Comparison of ENCODE assay signal across 19 cellular contexts in the genomic region with DNA sequence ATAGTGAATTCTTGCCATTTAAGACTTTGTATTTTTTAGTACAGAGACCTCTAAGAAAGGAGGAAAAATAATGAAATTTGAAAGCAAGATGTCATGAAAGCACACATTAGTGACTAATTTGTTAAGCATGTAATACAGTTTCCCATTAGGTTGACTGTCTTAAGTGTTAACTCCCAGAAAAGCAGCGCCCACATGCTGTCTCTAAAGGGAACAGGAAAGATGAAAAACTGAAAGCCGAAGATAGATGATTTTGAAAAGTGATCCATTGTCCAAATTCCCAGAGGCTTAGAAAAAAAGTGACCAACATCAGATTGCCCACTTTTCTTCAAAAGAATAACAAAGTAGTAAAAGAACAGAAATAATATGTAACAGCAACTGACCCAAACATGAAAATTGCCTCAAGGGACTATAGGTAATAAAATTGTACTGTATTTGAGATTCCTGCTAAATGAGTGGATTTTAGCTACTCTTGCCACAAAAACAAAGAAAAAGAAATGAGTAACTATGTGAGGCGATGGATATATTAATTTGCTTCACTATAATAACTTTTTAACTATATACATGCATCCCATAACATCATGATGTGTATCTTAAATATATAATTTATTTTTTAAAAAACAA.
A peak's percentile ranks its signal among the peaks of the same experiment; 100 is the strongest.
DNase-seq lines count a peak whose midpoint lies in the region; ATAC-seq, FAIRE-seq and TF ChIP-seq lines count a peak whose summit lies in the region.
"Had no signal": no experiment of that assay in that cellular context is flagged by ENCODE, and none has a peak within 500 bp of the region (broad histone marks: within the 10 kb centered on the region; RNA-seq: fewer than 3 reads in every experiment).

No MANE protein-coding gene starts in this region.

- H3K27me3 ChIP-seq in SK-N-SH (ENCODE audit: insufficient read depth) (no peaks in the 10 kb centered on the region), trophoblast cell (ENCODE audit: insufficient read depth, low read length) (no peaks in the 10 kb centered on the region), HepG2 (ENCODE audit: control insufficient read depth in 1 of 2, insufficient read depth in 2 of 2, low read length in 2 of 2) (no peaks in the 10 kb centered on the region)
- H3K27me3 ChIP-seq: esophagus squamous epithelium, sigmoid colon had no signal

- H2BK5ac ChIP-seq in trophoblast cell (ENCODE audit: low read depth, low read length, poor library complexity): no peak overlapping the region

- H3K79me1 ChIP-seq in trophoblast cell (ENCODE audit: low read length): peaks cover 4% of the 10 kb centered on the region

- H4K12ac ChIP-seq in trophoblast cell (ENCODE audit: low read depth, low read length): no peak overlapping the region

- no peak overlapping the region for H3K14ac ChIP-seq in trophoblast cell (ENCODE audit: low read length)

- no TSS peak for BruUV-seq in HepG2 (replicated peaks; lab: Mats Ljungman, UMichigan)

- TF ChIP-seq CTCF in SK-N-SH (IDR thresholded peaks at IDR 0.05) (no peak), foreskin fibroblast (IDR thresholded peaks at IDR 0.05; ENCODE audit: low read depth, low read length) (no peak), HepG2 (CRISPR knock-in tag; IDR thresholded peaks at IDR 0.05) (no peak)

- in situ Hi-C loops in HepG2 (cut with HindIII; ENCODE audit: extremely low pct_ligation_motif_present, low pct_unique_long_range_greater_than_20kb): no loop called here

- no peaks in the 10 kb centered on the region for H3K4me1 ChIP-seq in SK-N-SH (ENCODE audit: control insufficient read depth in 1 of 2, insufficient read depth in 2 of 2, low read depth in 1 of 2, low read length in 1 of 2)
- peaks cover 0 to 1% of the 10 kb centered on the region in 2 experiments for H3K4me1 ChIP-seq in trophoblast cell (ENCODE audit: control insufficient read depth in 1 of 2, insufficient read depth in 2 of 2, low read length in 2 of 2)
- no peaks in the 10 kb centered on the region for H3K4me1 ChIP-seq in HepG2 (ENCODE audit: insufficient read depth, low read length)
- H3K4me1 ChIP-seq: esophagus squamous epithelium, sigmoid colon had no signal

- ATAC-seq in HepG2 (no peak), left cardiac atrium (no peak)
- ATAC-seq: mucosa of descending colon, Panc1 had no signal

- TF ChIP-seq EP300 in SK-N-SH (IDR thresholded peaks at IDR 0.05; ENCODE audit: borderline replicate concordance in 1 of 2, low read depth in 1 of 2, low read length in 1 of 2) (no peak), HepG2 (IDR thresholded peaks at IDR 0.05; ENCODE audit: low read depth in 2 of 2, low read length in 2 of 2) (no peak), HepG2 (CRISPR knock-in tag; IDR thresholded peaks at IDR 0.05; ENCODE audit: borderline replicate concordance) (no peak)

- H3K9ac ChIP-seq in SK-N-SH (no peak overlapping the region), trophoblast cell (ENCODE audit: low read length) (no peak overlapping the region), HepG2 (ENCODE audit: insufficient read depth, low read depth, low read length) (no peak overlapping the region)

- H3K18ac ChIP-seq in trophoblast cell (ENCODE audit: low read length): no peak overlapping the region

- H3K36me3 ChIP-seq in SK-N-SH (replicated peaks in 1 of 2; ENCODE audit: control insufficient read depth in 1 of 2, insufficient read depth in 2 of 2, low read length in 1 of 2) (no peaks in the 10 kb centered on the region), trophoblast cell (ENCODE audit: control insufficient read depth in 1 of 2, insufficient read depth in 2 of 2, low read length in 2 of 2) (no peaks in the 10 kb centered on the region), HepG2 (replicated peaks in 1 of 2; ENCODE audit: control insufficient read depth in 1 of 2, insufficient read depth in 2 of 2, low read length in 2 of 2) (no peaks in the 10 kb centered on the region)
- H3K36me3 ChIP-seq: esophagus squamous epithelium, sigmoid colon had no signal

- H3K27ac ChIP-seq in SK-N-SH (ENCODE audit: low read depth in 2 of 2, low read length in 1 of 2) (no peak overlapping the region), trophoblast cell (ENCODE audit: low read depth, low read length) (peak overlapping the region; percentile 19), HepG2 (ENCODE audit: extremely low read length, insufficient read depth, low read length) (no peak overlapping the region)
- H3K27ac ChIP-seq: esophagus squamous epithelium, sigmoid colon had no signal

- CTCF ChIA-PET in SK-N-SH (lab: Yijun Ruan, JAX) (interaction anchor here (0.7 to 1.0 kb wide), 2 partner anchors 15 to 131 kb away, joined by 3 read pairs; no protein-coding TSS in a partner anchor), HepG2 (lab: Yijun Ruan, JAX; ENCODE audit: low intra/inter-chr PET ratio, low total read pairs) (no interaction called here)

- no peak for TF ChIP-seq RAD21 in SK-N-SH (IDR thresholded peaks at IDR 0.05; ENCODE audit: low read length)
- TF ChIP-seq RAD21 in HepG2 (CRISPR knock-in tag; IDR thresholded peaks at IDR 0.05): no peak

- POLR2A ChIA-PET in SK-N-SH (lab: Yijun Ruan, JAX): no interaction called here
- POLR2A ChIA-PET in HepG2 (lab: Yijun Ruan, JAX): no interaction called here

- H3K79me2 ChIP-seq in SK-N-SH (ENCODE audit: insufficient read depth) (no peaks in the 10 kb centered on the region), trophoblast cell (ENCODE audit: control insufficient read depth, insufficient read depth, low read length, poor library complexity) (no peaks in the 10 kb centered on the region), HepG2 (ENCODE audit: insufficient read depth, low read length) (no peaks in the 10 kb centered on the region)

- H4K20me1 ChIP-seq in SK-N-SH (ENCODE audit: insufficient read depth): no peaks in the 10 kb centered on the region
- no peaks in the 10 kb centered on the region for H4K20me1 ChIP-seq in HepG2 (ENCODE audit: insufficient read depth, low read length)

- FAIRE-seq in HepG2 (lab: Jason Lieb, UNC): no peak
- FAIRE-seq: G401.6, GM12891 had no signal

- H3K4me2 ChIP-seq in SK-N-SH: no peak overlapping the region
- no peak overlapping the region for H3K4me2 ChIP-seq in trophoblast cell (ENCODE audit: low read length)
- no peak overlapping the region for H3K4me2 ChIP-seq in HepG2 (ENCODE audit: low read depth, low read length)

- no peak overlapping the region for H2AK5ac ChIP-seq in trophoblast cell (ENCODE audit: low read length)

- no peak overlapping the region for H4K8ac ChIP-seq in trophoblast cell (ENCODE audit: low read depth, low read length)

- H2AFZ ChIP-seq in SK-N-SH (ENCODE audit: low read depth) (0 out of 2 replicates have a peak overlapping the region, but pooled peaks have one; percentile 44), trophoblast cell (ENCODE audit: insufficient read depth, low read length, poor library complexity) (no peak overlapping the region), HepG2 (ENCODE audit: low read length) (no peak overlapping the region)

- H3K23ac ChIP-seq in trophoblast cell (ENCODE audit: low read length): no peak overlapping the region

- 63% methylated on average over 3 of the region's 3 CpGs for WGBS in SK-N-SH (ENCODE audit: low lambda C conversion rate)
- no CpG with 5 or more reads among the region's 3 CpGs for WGBS in trophoblast cell (ENCODE audit: extremely low coverage, insufficient coverage, insufficient read length)
- WGBS in HepG2 (ENCODE audit: low lambda C conversion rate): under 1% methylated on average over 3 of the region's 3 CpGs

- H2BK120ac ChIP-seq in trophoblast cell (ENCODE audit: insufficient read depth, low read length, poor library complexity): no peak overlapping the region

- intact Hi-C loops in HepG2 (cut with micrococcal nuclease; ENCODE audit: unreplicated experiment) (no loop called here), left cardiac atrium (cut with DNase I) (no loop called here)

- no peak for TF ChIP-seq POLR2A in HepG2 (IDR thresholded peaks at IDR 0.05; ENCODE audit: insufficient read depth in 1 of 2, low read depth in 2 of 2, low read length in 2 of 2)

- no peak overlapping the region for H3K4me3 ChIP-seq in SK-N-SH (ENCODE audit: low read depth in 2 of 2, low read length in 1 of 2)
- H3K4me3 ChIP-seq in foreskin fibroblast (ENCODE audit: low read depth in 1 of 2, low read length in 2 of 2): no peak overlapping the region
- no peak overlapping the region for H3K4me3 ChIP-seq in trophoblast cell (ENCODE audit: low read depth, low read length)
- no peak overlapping the region for H3K4me3 ChIP-seq in HepG2 (replicated peaks in 1 of 3; ENCODE audit: insufficient read depth in 1 of 3, low read depth in 2 of 3, low read length in 3 of 3)
- H3K4me3 ChIP-seq: esophagus squamous epithelium, mucosa of descending colon, sigmoid colon had no signal

- peak; percentile 35 for DNase-seq in GM03348 (ENCODE audit: low spot score)
- DNase-seq in SK-N-SH: no peak
- DNase-seq in foreskin fibroblast: peak; percentile 44 to 71
- no peak for DNase-seq in trophoblast cell
- DNase-seq in effector CD8-positive, alpha-beta T cell (lab: John Stamatoyannopoulos, UW): no peak
- no peak for DNase-seq in HepG2 (ENCODE audit: low spot score)
- DNase-seq in activated naive CD4-positive, alpha-beta T cell treated with Interleukin-2 at 50 U/mL for 16 hours: no peak
- DNase-seq in left cardiac atrium: no peak
- DNase-seq: activated CD4-positive, alpha-beta T cell treated with anti-CD3 and anti-CD28 coated beads, Interleukin-2, amount 50 U/mL, for 4 hours; activated T-cell treated with anti-CD3 and anti-CD28 coated beads, Interleukin-2, amount 50 U/mL, for 24 hours; esophagus squamous epithelium; H7; mucosa of descending colon; NCI-H146; sigmoid colon; stimulated activated CD4-positive, alpha-beta T cell treated with anti-CD3 and anti-CD28 coated beads, Interleukin-4, amount 100 ng/mL, for 1 hour had no signal

- H3K9me2 ChIP-seq in SK-N-SH: no peaks in the 10 kb centered on the region

- H3K4ac ChIP-seq in trophoblast cell (ENCODE audit: low read depth, low read length): no peak overlapping the region

- H2BK12ac ChIP-seq in trophoblast cell (ENCODE audit: low read length): no peak overlapping the region

- H3F3A ChIP-seq in SK-N-SH (replicated peaks; ENCODE audit: insufficient read depth): no peaks in the 10 kb centered on the region

- no peaks in the 10 kb centered on the region for H3K9me3 ChIP-seq in SK-N-SH
- no peaks in the 10 kb centered on the region for H3K9me3 ChIP-seq in trophoblast cell (ENCODE audit: insufficient read depth, low read depth, low read length)
- no peaks in the 10 kb centered on the region for H3K9me3 ChIP-seq in HepG2 (ENCODE audit: low read length)
- H3K9me3 ChIP-seq: esophagus squamous epithelium, mucosa of descending colon, sigmoid colon had no signal

- no peak overlapping the region for H4K91ac ChIP-seq in trophoblast cell (ENCODE audit: low read depth, low read length)

TF ChIP-seq in SK-N-SH, 30 proteins besides CTCF, POLR2A, EP300 and RAD21 (continues in another document):
- TF ChIP-seq YY1 (IDR thresholded peaks at IDR 0.05; ENCODE audit: low read depth): no peak
- TF ChIP-seq MEF2A (IDR thresholded peaks at IDR 0.05; ENCODE audit: borderline replicate concordance, low read depth): no peak

TF ChIP-seq in HepG2, 621 proteins besides CTCF, POLR2A, EP300 and RAD21 (continues in another document):
- TF ChIP-seq ZNF878 (CRISPR knock-in tag; IDR thresholded peaks at IDR 0.05): no peak

Comparison
In these comparisons a context has a peak if more than half of its experiments do, and no peak if none do; other contexts are left out.
1. DNase-seq: peak in GM03348 (single experiment) and foreskin fibroblast (2 of 2); none in SK-N-SH (single experiment), trophoblast cell (0 of 2), effector CD8-positive, alpha-beta T cell (single experiment), HepG2 (single experiment), activated naive CD4-positive, alpha-beta T cell treated with Interleukin-2 at 50 U/mL for 16 hours (single experiment) and left cardiac atrium (single experiment).